Comparison of ENCODE assay signal across 8 cellular contexts in the genomic region with DNA sequence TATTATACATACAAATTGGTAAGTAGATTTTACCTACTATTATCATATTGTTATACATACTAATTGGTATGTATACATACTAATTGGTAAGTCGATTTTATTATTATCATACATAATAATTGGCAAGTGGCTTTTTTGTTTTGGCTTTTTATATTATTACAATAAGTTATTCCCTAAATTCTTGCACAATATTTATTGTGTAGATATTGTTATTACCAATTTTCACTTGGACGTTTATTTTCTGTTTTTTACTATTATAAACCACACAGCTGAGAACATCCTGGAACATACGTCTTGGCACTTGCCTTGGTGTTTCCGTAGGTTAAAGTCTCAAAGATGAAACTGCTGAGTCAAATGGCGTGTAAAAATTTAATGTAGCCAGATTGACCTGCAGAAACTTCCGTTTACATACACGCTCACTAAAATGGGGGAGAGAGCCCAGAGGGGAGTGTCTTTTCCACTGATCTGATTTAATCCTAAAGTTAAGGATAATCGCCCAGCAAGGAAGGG. TPM values are rescaled to one million over a fixed set of nuclear protein-coding genes. Genes with fewer than 3 reads are reported as not detected.
DNase-seq lines count a peak whose midpoint lies in the region; ATAC-seq and TF ChIP-seq lines count a peak whose summit lies in the region.

No MANE protein-coding gene starts in this region.

- DNase-seq in NOMO-1 (lab: John Stamatoyannopoulos, UW; ENCODE audit: unreplicated experiment in 2 of 2): peak; percentile 80 to 87
- DNase-seq in NOMO-1 treated with dmso at 0.1 percent for 144 hours (lab: John Stamatoyannopoulos, UW; ENCODE audit: unreplicated experiment): no peak
- no peak for DNase-seq in activated naive CD8-positive, alpha-beta T cell treated with anti-CD3 and anti-CD28 coated beads for 36 hours
- no peak for DNase-seq in left lung
- no peak for DNase-seq in type B pancreatic cell (ENCODE audit: extremely low spot score, unreplicated experiment)
- DNase-seq in left lobe of liver (ENCODE audit: low spot score): no peak
- DNase-seq in head of caudate nucleus: no peak

- ATAC-seq in HG03354 (IDR thresholded peaks at IDR 0.05; ENCODE audit: poor library complexity, severe bottlenecking, unreplicated experiment): peak; percentile 3
- peak; percentile 0 for ATAC-seq in left lung
- no peak for ATAC-seq in left lobe of liver

- H3K9me3 ChIP-seq in left lung: no peaks in the 10 kb centered on the region

- H3K36me3 ChIP-seq in left lung: no peaks in the 10 kb centered on the region

- H3K27ac ChIP-seq in left lung: peak overlapping the region; percentile 97 to 98

- H3K27me3 ChIP-seq in left lung: no peaks in the 10 kb centered on the region

- H3K4me1 ChIP-seq in left lung: peaks cover 0 to 22% of the 10 kb centered on the region in 2 donors

- peak overlapping the region; percentile 86 for H3K4me3 Mint-ChIP-seq in activated naive CD8-positive, alpha-beta T cell treated with anti-CD3 and anti-CD28 coated beads for 36 hours
- H3K4me3 Mint-ChIP-seq in type B pancreatic cell: peak overlapping the region; percentile 98

- no peak for TF ChIP-seq CTCF in left lung (IDR thresholded peaks at IDR 0.05)
- TF ChIP-seq CTCF in type B pancreatic cell (conservative IDR thresholded peaks at IDR 0.05): no peak

- no peaks in the 10 kb centered on the region for H3K36me3 Mint-ChIP-seq in activated naive CD8-positive, alpha-beta T cell treated with anti-CD3 and anti-CD28 coated beads for 36 hours
- no peaks in the 10 kb centered on the region for H3K36me3 Mint-ChIP-seq in type B pancreatic cell

- H3K27me3 Mint-ChIP-seq in activated naive CD8-positive, alpha-beta T cell treated with anti-CD3 and anti-CD28 coated beads for 36 hours: peaks cover 10% of the 10 kb centered on the region
- H3K27me3 Mint-ChIP-seq in type B pancreatic cell: peaks cover 17% of the 10 kb centered on the region

- H3K9me3 Mint-ChIP-seq in activated naive CD8-positive, alpha-beta T cell treated with anti-CD3 and anti-CD28 coated beads for 36 hours: no peaks in the 10 kb centered on the region
- no peaks in the 10 kb centered on the region for H3K9me3 Mint-ChIP-seq in type B pancreatic cell

- H3K4me1 Mint-ChIP-seq in activated naive CD8-positive, alpha-beta T cell treated with anti-CD3 and anti-CD28 coated beads for 36 hours: peaks cover 41% of the 10 kb centered on the region
- H3K4me1 Mint-ChIP-seq in type B pancreatic cell (ENCODE audit: unreplicated experiment): peaks cover 3% of the 10 kb centered on the region

- intact Hi-C loops in left lung (cut with DNase I) (no loop called here), head of caudate nucleus (cut with DNase I) (loop anchor here (5.0 kb wide), 1 partner anchor 36 kb away; no protein-coding TSS in a partner anchor)

- peak overlapping the region; percentile 75 to 78 for H3K4me3 ChIP-seq in left lung

- peak overlapping the region; percentile 94 for H3K27ac Mint-ChIP-seq in activated naive CD8-positive, alpha-beta T cell treated with anti-CD3 and anti-CD28 coated beads for 36 hours
- peak overlapping the region; percentile 99 for H3K27ac Mint-ChIP-seq in type B pancreatic cell

RNA-seq across cellular contexts. Expression of a gene that starts 18.9 kb away (rescaled TPM):
- 10 to 100 TPM; 25.5 to 28.4 TPM for total RNA-seq in activated naive CD8-positive, alpha-beta T cell treated with anti-CD3 and anti-CD28 coated beads for 36 hours
- total RNA-seq in left lung (1 to 10 TPM; 3.6 to 4.8 TPM), type B pancreatic cell (ENCODE audit: low replicate concordance) (0.34 TPM in 1 of 2 replicates, not detected in the other), left lobe of liver (0.20 TPM)

RNA-seq across cellular contexts. Expression of a gene that starts 19.0 kb away (rescaled TPM):
- 10 to 100 TPM; 54.9 to 55.5 TPM for total RNA-seq in activated naive CD8-positive, alpha-beta T cell treated with anti-CD3 and anti-CD28 coated beads for 36 hours
- 10 to 100 TPM; 10.8 to 23.8 TPM for total RNA-seq in left lung
- 0.31 TPM in 1 of 2 replicates, not detected in the other for total RNA-seq in type B pancreatic cell (ENCODE audit: low replicate concordance)
- total RNA-seq in left lobe of liver: 4.0 TPM

RNA-seq across cellular contexts. Expression of a gene that starts 39.1 kb away (rescaled TPM):
- total RNA-seq in activated naive CD8-positive, alpha-beta T cell treated with anti-CD3 and anti-CD28 coated beads for 36 hours: not detected
- total RNA-seq in left lung: 1 to 10 TPM; 1.0 to 2.0 TPM
- 0.81 TPM in 1 of 2 replicates, not detected in the other for total RNA-seq in type B pancreatic cell (ENCODE audit: low replicate concordance)
- 0.28 TPM for total RNA-seq in left lobe of liver

RNA-seq across cellular contexts. Expression of a gene that starts 58.9 kb away (rescaled TPM):
- not detected for total RNA-seq in activated naive CD8-positive, alpha-beta T cell treated with anti-CD3 and anti-CD28 coated beads for 36 hours
- total RNA-seq in left lung (under 1 TPM; 0.16 to 0.20 TPM), type B pancreatic cell (ENCODE audit: low replicate concordance) (0.60 and 3.7 TPM in 2 replicates), left lobe of liver (0.03 TPM)

Comparison
In these comparisons a context has a peak if more than half of its experiments do, and no peak if none do; other contexts are left out.
1. DNase-seq: peak in NOMO-1 (2 of 2); none in NOMO-1 treated with dmso at 0.1 percent for 144 hours (single experiment), activated naive CD8-positive, alpha-beta T cell treated with anti-CD3 and anti-CD28 coated beads for 36 hours (single experiment), left lung (0 of 2), type B pancreatic cell (single experiment), left lobe of liver (single experiment) and head of caudate nucleus (0 of 42).
2. RNA of a gene that starts 18.9 kb away (total RNA-seq): 25.5 to 28.4 TPM in activated naive CD8-positive, alpha-beta T cell treated with anti-CD3 and anti-CD28 coated beads for 36 hours; 3.6 to 4.8 TPM in left lung, 0.34 TPM in type B pancreatic cell and 0.20 TPM in left lobe of liver (single experiment); every median in the first group is over 4 times any median in the second.